In genomic region chr10:11442001-11442773, GRCh38 we compare ENCODE assay signal across 24 cellular contexts.
"Had no signal": no experiment of that assay in that cellular context is flagged by ENCODE, and none has a peak within 500 bp of the region (broad histone marks: within the 10 kb centered on the region; RNA-seq: fewer than 3 reads in every experiment).

No MANE protein-coding gene starts in this region.

- H3K27ac ChIP-seq: adrenal gland, breast epithelium, esophagus squamous epithelium, ovary, right lobe of liver, suprapubic skin, transverse colon, vagina, VCaP had no signal

- H3K36me3 ChIP-seq: adrenal gland, breast epithelium, esophagus squamous epithelium, ovary, right lobe of liver, suprapubic skin, transverse colon, vagina had no signal

- H3K9me3 Mint-ChIP-seq: activated naive CD4-positive, alpha-beta T cell treated with anti-CD3 and anti-CD28 coated beads, Interleukin-2, amount 50 U/mL, for 24 hours; dendritic cell treated with granulocyte-macrophage colony-stimulating factor and Interleukin-4, amounts not matched to agents 40 ng/mL and 50 ng/mL, for 4 days; stimulated activated naive CD8-positive, alpha-beta T cell treated with anti-CD3 and anti-CD28 coated beads, Interleukin-15, amount 100 ng/mL, for 72 hours; T-helper 1 cell treated with Interleukin-12 subunit alpha and Interleukin-12 subunit beta and Interleukin-4 antibody, amounts not matched to agents 30 μg/mL and 1 μg/mL, for 36 hours had no signal

- H3K27me3 ChIP-seq: adrenal gland, breast epithelium, ovary, right lobe of liver, vagina had no signal

- H3K4me1 ChIP-seq: adrenal gland, breast epithelium, esophagus squamous epithelium, right lobe of liver, suprapubic skin, transverse colon, vagina had no signal

- H3K27ac Mint-ChIP-seq: activated naive CD4-positive, alpha-beta T cell treated with anti-CD3 and anti-CD28 coated beads, Interleukin-2, amount 50 U/mL, for 24 hours; dendritic cell treated with granulocyte-macrophage colony-stimulating factor and Interleukin-4, amounts not matched to agents 40 ng/mL and 50 ng/mL, for 4 days; T-helper 1 cell treated with Interleukin-12 subunit alpha and Interleukin-12 subunit beta and Interleukin-4 antibody, amounts not matched to agents 30 μg/mL and 1 μg/mL, for 36 hours had no signal

- DNase-seq: activated CD4-positive, alpha-beta T cell treated with anti-CD3 and anti-CD28 coated beads for 1 hour; activated CD4-positive, alpha-beta T cell treated with anti-CD3 and anti-CD28 coated beads, Interleukin-2, amount 50 U/mL, for 48 hours; activated effector memory CD4-positive, alpha-beta T cell treated with anti-CD3 and anti-CD28 coated beads, Interleukin-2, amount 50 U/mL, for 16 hours; effector CD8-positive, alpha-beta T cell; esophagus squamous epithelium; mesenchymal stem cell; naive thymus-derived CD4-positive, alpha-beta T cell; ovary; small intestine; stimulated activated CD4-positive, alpha-beta T cell treated with anti-CD3 and anti-CD28 coated beads, Interleukin-15, amount 100 ng/mL, for 24 hours; stimulated activated CD4-positive, alpha-beta T cell treated with anti-CD3 and anti-CD28 coated beads, Interleukin-2, amount 100 ng/mL, for 48 hours; stimulated activated naive CD8-positive, alpha-beta T cell treated with anti-CD3 and anti-CD28 coated beads, Interleukin-15, amount 100 ng/mL, for 72 hours; transverse colon had no signal

- H3K4me3 ChIP-seq: adrenal gland, breast epithelium, esophagus squamous epithelium, ovary, right lobe of liver, suprapubic skin, transverse colon, vagina had no signal

- H3K4me3 Mint-ChIP-seq: activated naive CD4-positive, alpha-beta T cell treated with anti-CD3 and anti-CD28 coated beads, Interleukin-2, amount 50 U/mL, for 24 hours; dendritic cell treated with granulocyte-macrophage colony-stimulating factor and Interleukin-4, amounts not matched to agents 40 ng/mL and 50 ng/mL, for 4 days; naive thymus-derived CD4-positive, alpha-beta T cell; stimulated activated naive CD8-positive, alpha-beta T cell treated with anti-CD3 and anti-CD28 coated beads, Interleukin-15, amount 100 ng/mL, for 72 hours; T-helper 1 cell treated with Interleukin-12 subunit alpha and Interleukin-12 subunit beta and Interleukin-4 antibody, amounts not matched to agents 30 μg/mL and 1 μg/mL, for 36 hours had no signal

- H3K36me3 Mint-ChIP-seq: activated naive CD4-positive, alpha-beta T cell treated with anti-CD3 and anti-CD28 coated beads, Interleukin-2, amount 50 U/mL, for 24 hours; naive thymus-derived CD4-positive, alpha-beta T cell had no signal

- FAIRE-seq: astrocyte, endothelial cell of umbilical vein, small intestine had no signal

- ATAC-seq: naive thymus-derived CD4-positive, alpha-beta T cell; right lobe of liver; stimulated activated naive CD8-positive, alpha-beta T cell treated with anti-CD3 and anti-CD28 coated beads, Interleukin-15, amount 100 ng/mL, for 72 hours had no signal

- H3K27me3 Mint-ChIP-seq: dendritic cell treated with granulocyte-macrophage colony-stimulating factor and Interleukin-4, amounts not matched to agents 40 ng/mL and 50 ng/mL, for 4 days; stimulated activated naive CD8-positive, alpha-beta T cell treated with anti-CD3 and anti-CD28 coated beads, Interleukin-15, amount 100 ng/mL, for 72 hours had no signal

- H3K9me3 ChIP-seq: adrenal gland, breast epithelium, esophagus squamous epithelium, right lobe of liver, suprapubic skin, transverse colon, vagina had no signal
